In genomic region chr18:48694295-48694694, GRCh38 we compare ENCODE assay signal across 21 cellular contexts.
"Had no signal": no experiment of that assay in that cellular context is flagged by ENCODE, and none has a peak within 500 bp of the region (broad histone marks: within the 10 kb centered on the region; RNA-seq: fewer than 3 reads in every experiment).

No MANE protein-coding gene starts in this region.

- H3K4me3 ChIP-seq: lower lobe of right lung, sigmoid colon, tibial nerve had no signal

- FAIRE-seq: keratinocyte, TTC549, urothelium cell line had no signal

- H3K27me3 ChIP-seq: brain microvascular endothelial cell, foreskin keratinocyte, neutrophil, sigmoid colon, tibial nerve had no signal

- H3K9me3 ChIP-seq: lower lobe of right lung, neutrophil, sigmoid colon, tibial nerve had no signal

- H3K27me3 Mint-ChIP-seq: activated CD4-positive, alpha-beta memory T cell treated with anti-CD3 and anti-CD28 coated beads for 36 hours; activated naive CD8-positive, alpha-beta T cell treated with anti-CD3 and anti-CD28 coated beads, Interleukin-2, amount 50 U/mL, for 24 hours; central memory CD8-positive, alpha-beta T cell had no signal

- H3K36me3 ChIP-seq: lower lobe of right lung, neutrophil had no signal

- H3K4me3 Mint-ChIP-seq: activated CD4-positive, alpha-beta memory T cell treated with anti-CD3 and anti-CD28 coated beads for 36 hours; activated CD8-positive, alpha-beta memory T cell treated with anti-CD3 and anti-CD28 coated beads, Interleukin-2, amount 10 ng/mL, durations not matched to agents 7 days and 5 days; activated naive CD4-positive, alpha-beta T cell treated with anti-CD3 and anti-CD28 coated beads for 36 hours; activated naive CD8-positive, alpha-beta T cell treated with anti-CD3 and anti-CD28 coated beads, Interleukin-2, amount 50 U/mL, for 24 hours; central memory CD8-positive, alpha-beta T cell; natural killer cell treated with Interleukin-12 subunit alpha and Interleukin-12 subunit beta and Interleukin-15 and Interleukin-18, amount 100 ng/mL, for 72 hours; T-helper 2 cell treated with Interferon-gamma antibody and Interleukin-4, amounts not matched to agents 5 μg/mL and 100 μg/mL, for 36 hours had no signal

- H3K27ac Mint-ChIP-seq: activated CD4-positive, alpha-beta memory T cell treated with anti-CD3 and anti-CD28 coated beads for 36 hours; activated CD8-positive, alpha-beta memory T cell treated with anti-CD3 and anti-CD28 coated beads, Interleukin-2, amount 10 ng/mL, durations not matched to agents 7 days and 5 days; activated naive CD4-positive, alpha-beta T cell treated with anti-CD3 and anti-CD28 coated beads for 36 hours; activated naive CD8-positive, alpha-beta T cell treated with anti-CD3 and anti-CD28 coated beads, Interleukin-2, amount 50 U/mL, for 24 hours; activated T-helper 2 cell treated with anti-CD3 and anti-CD28 coated beads, Interferon-gamma antibody, Interleukin-2, Interleukin-4, amounts not matched to agents 10 μg/mL and 5 μg/mL and 100 μg/mL, durations not matched to agents 14 hours and 24 hours and 36 hours; natural killer cell treated with Interleukin-12 subunit alpha and Interleukin-12 subunit beta and Interleukin-15 and Interleukin-18, amount 100 ng/mL, for 72 hours; T-helper 2 cell treated with Interferon-gamma antibody and Interleukin-4, amounts not matched to agents 5 μg/mL and 100 μg/mL, for 36 hours had no signal

- H3K9me3 Mint-ChIP-seq: activated CD4-positive, alpha-beta memory T cell treated with anti-CD3 and anti-CD28 coated beads for 36 hours; activated naive CD4-positive, alpha-beta T cell treated with anti-CD3 and anti-CD28 coated beads for 36 hours; activated naive CD8-positive, alpha-beta T cell treated with anti-CD3 and anti-CD28 coated beads, Interleukin-2, amount 50 U/mL, for 24 hours; activated T-helper 2 cell treated with anti-CD3 and anti-CD28 coated beads, Interferon-gamma antibody, Interleukin-2, Interleukin-4, amounts not matched to agents 10 μg/mL and 5 μg/mL and 100 μg/mL, durations not matched to agents 14 hours and 24 hours and 36 hours; central memory CD8-positive, alpha-beta T cell; natural killer cell treated with Interleukin-12 subunit alpha and Interleukin-12 subunit beta and Interleukin-15 and Interleukin-18, amount 100 ng/mL, for 72 hours; T-helper 2 cell treated with Interferon-gamma antibody and Interleukin-4, amounts not matched to agents 5 μg/mL and 100 μg/mL, for 36 hours had no signal

- DNase-seq: activated CD4-positive, alpha-beta memory T cell treated with anti-CD3 and anti-CD28 coated beads for 36 hours; activated CD8-positive, alpha-beta memory T cell treated with anti-CD3 and anti-CD28 coated beads, Interleukin-2, amount 10 ng/mL, durations not matched to agents 7 days and 5 days; activated naive CD4-positive, alpha-beta T cell treated with anti-CD3 and anti-CD28 coated beads for 36 hours; activated naive CD8-positive, alpha-beta T cell treated with anti-CD3 and anti-CD28 coated beads, Interleukin-2, amount 50 U/mL, for 24 hours; effector memory CD4-positive, alpha-beta T cell; head of caudate nucleus; lower lobe of right lung; sigmoid colon; stimulated activated CD4-positive, alpha-beta T cell treated with anti-CD3 and anti-CD28 coated beads, Interleukin-2, amount 100 ng/mL, for 24 hours; stimulated activated naive CD4-positive, alpha-beta T cell treated with Interleukin-2 at 50 U/mL for 16 hours had no signal

- H3K36me3 Mint-ChIP-seq: activated CD4-positive, alpha-beta memory T cell treated with anti-CD3 and anti-CD28 coated beads for 36 hours; activated CD8-positive, alpha-beta memory T cell treated with anti-CD3 and anti-CD28 coated beads, Interleukin-2, amount 10 ng/mL, durations not matched to agents 7 days and 5 days; natural killer cell treated with Interleukin-12 subunit alpha and Interleukin-12 subunit beta and Interleukin-15 and Interleukin-18, amount 100 ng/mL, for 72 hours had no signal

- H3K4me1 Mint-ChIP-seq: central memory CD8-positive, alpha-beta T cell had no signal

- H3K4me1 ChIP-seq: foreskin keratinocyte, tibial nerve had no signal

- ATAC-seq: activated CD8-positive, alpha-beta memory T cell treated with anti-CD3 and anti-CD28 coated beads, Interleukin-2, amount 10 ng/mL, durations not matched to agents 7 days and 5 days; activated naive CD8-positive, alpha-beta T cell treated with anti-CD3 and anti-CD28 coated beads, Interleukin-2, amount 50 U/mL, for 24 hours; foreskin keratinocyte; lower lobe of right lung; natural killer cell treated with Interleukin-12 subunit alpha and Interleukin-12 subunit beta and Interleukin-15 and Interleukin-18, amount 100 ng/mL, for 72 hours had no signal

- H3K27ac ChIP-seq: brain microvascular endothelial cell, foreskin keratinocyte, lower lobe of right lung, neutrophil, sigmoid colon, tibial nerve had no signal
